In the genomic region with DNA sequence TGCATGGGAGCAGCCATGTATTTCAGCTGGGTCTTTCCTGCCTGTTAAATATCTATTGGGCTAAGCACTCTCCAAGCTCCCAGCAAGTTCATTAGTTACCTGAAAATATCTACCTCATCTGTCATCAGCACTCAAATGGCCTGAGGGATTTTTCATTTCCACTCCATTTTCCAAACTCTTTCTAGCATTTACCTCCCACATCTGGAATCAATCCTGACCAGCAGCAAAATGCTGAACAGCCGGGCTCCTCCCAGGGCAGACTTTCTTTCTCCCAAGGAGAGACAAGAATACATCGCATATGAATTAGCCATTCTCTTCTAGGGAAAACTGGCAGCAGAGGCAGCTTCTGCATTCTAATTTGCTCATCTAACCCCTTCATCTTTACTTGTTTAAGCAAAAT, we compare ENCODE assay signal across 1 cellular context.
TF ChIP-seq lines count a peak whose summit lies in the region.

No MANE protein-coding gene starts in this region.

TF ChIP-seq in SK-N-SH treated with all-trans-retinoic acid at 6 μM for 48 hours, 23 proteins besides CTCF, POLR2A, EP300 and RAD21 (continued from another document):
- TF ChIP-seq CREB5 (CRISPR knock-in tag; IDR thresholded peaks at IDR 0.05; ENCODE audit: low read depth) (no peak), ISL1 (CRISPR knock-in tag; IDR thresholded peaks at IDR 0.05) (no peak)
- TF ChIP-seq, protein P1, sequence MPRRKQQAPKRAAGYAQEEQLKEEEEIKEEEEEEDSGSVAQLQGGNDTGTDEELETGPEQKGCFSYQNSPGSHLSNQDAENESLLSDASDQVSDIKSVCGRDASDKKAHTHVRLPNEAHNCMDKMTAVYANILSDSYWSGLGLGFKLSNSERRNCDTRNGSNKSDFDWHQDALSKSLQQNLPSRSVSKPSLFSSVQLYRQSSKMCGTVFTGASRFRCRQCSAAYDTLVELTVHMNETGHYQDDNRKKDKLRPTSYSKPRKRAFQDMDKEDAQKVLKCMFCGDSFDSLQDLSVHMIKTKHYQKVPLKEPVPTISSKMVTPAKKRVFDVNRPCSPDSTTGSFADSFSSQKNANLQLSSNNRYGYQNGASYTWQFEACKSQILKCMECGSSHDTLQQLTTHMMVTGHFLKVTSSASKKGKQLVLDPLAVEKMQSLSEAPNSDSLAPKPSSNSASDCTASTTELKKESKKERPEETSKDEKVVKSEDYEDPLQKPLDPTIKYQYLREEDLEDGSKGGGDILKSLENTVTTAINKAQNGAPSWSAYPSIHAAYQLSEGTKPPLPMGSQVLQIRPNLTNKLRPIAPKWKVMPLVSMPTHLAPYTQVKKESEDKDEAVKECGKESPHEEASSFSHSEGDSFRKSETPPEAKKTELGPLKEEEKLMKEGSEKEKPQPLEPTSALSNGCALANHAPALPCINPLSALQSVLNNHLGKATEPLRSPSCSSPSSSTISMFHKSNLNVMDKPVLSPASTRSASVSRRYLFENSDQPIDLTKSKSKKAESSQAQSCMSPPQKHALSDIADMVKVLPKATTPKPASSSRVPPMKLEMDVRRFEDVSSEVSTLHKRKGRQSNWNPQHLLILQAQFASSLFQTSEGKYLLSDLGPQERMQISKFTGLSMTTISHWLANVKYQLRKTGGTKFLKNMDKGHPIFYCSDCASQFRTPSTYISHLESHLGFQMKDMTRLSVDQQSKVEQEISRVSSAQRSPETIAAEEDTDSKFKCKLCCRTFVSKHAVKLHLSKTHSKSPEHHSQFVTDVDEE (CRISPR knock-in tag; IDR thresholded peaks at IDR 0.05), result peak; percentile 86; the same call in 1 of the 2 replicates
TF ChIP-seq in SK-N-SH treated with all-trans-retinoic acid at 6 μM for 48 hours: peak in this region for 3.
